ENCODE assay signal across 2 cellular contexts in the genomic region with DNA sequence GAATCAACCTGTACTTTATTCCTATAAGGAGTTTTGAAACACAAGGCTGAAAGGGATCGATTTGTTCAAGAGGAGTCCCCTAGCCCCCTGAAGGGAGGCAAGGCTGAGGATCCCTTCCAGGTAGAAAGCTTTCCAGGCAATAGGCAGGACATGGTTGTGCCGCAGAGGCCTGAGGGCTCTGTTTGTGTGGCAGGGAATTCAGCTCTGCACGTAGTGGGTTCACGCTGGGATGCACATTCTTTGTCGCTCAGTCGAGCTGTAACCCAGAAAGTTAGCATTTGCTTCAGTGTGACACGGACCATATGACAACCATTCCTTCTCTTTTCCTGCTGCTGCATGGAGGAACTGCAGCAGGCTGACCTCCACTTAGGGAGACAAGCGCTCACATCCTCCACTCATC.
TF ChIP-seq lines count a peak whose summit lies in the region.

No MANE protein-coding gene starts in this region.

TF ChIP-seq in GM23338, 12 proteins besides CTCF, POLR2A, EP300 and RAD21 (continued from another document):
- TF ChIP-seq ZNF331 (CRISPR knock-in tag; IDR thresholded peaks at IDR 0.05; ENCODE audit: low read depth): no peak
- no peak for TF ChIP-seq EZH2phosphoT487 (IDR thresholded peaks at IDR 0.05; ENCODE audit: unreplicated experiment)

TF ChIP-seq in WTC11, 78 proteins besides CTCF, POLR2A, EP300 and RAD21 (continued from another document):
- TF ChIP-seq, protein P1, sequence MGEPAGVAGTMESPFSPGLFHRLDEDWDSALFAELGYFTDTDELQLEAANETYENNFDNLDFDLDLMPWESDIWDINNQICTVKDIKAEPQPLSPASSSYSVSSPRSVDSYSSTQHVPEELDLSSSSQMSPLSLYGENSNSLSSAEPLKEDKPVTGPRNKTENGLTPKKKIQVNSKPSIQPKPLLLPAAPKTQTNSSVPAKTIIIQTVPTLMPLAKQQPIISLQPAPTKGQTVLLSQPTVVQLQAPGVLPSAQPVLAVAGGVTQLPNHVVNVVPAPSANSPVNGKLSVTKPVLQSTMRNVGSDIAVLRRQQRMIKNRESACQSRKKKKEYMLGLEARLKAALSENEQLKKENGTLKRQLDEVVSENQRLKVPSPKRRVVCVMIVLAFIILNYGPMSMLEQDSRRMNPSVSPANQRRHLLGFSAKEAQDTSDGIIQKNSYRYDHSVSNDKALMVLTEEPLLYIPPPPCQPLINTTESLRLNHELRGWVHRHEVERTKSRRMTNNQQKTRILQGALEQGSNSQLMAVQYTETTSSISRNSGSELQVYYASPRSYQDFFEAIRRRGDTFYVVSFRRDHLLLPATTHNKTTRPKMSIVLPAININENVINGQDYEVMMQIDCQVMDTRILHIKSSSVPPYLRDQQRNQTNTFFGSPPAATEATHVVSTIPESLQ (CRISPR knock-in tag; IDR thresholded peaks at IDR 0.05): no peak
- TF ChIP-seq OVOL2 (CRISPR knock-in tag; IDR thresholded peaks at IDR 0.05; ENCODE audit: borderline replicate concordance): no peak
